Comparison of ENCODE assay signal across 16 cellular contexts in genomic region chrX:132837126-132837525, GRCh38.
DNase-seq lines count a peak whose midpoint lies in the region; ATAC-seq and TF ChIP-seq lines count a peak whose summit lies in the region.
"Had no signal": no experiment of that assay in that cellular context is flagged by ENCODE, and none has a peak within 500 bp of the region (broad histone marks: within the 10 kb centered on the region; RNA-seq: fewer than 3 reads in every experiment).

No MANE protein-coding gene starts in this region.

- H3K4me3 ChIP-seq in choroid plexus epithelial cell (ENCODE audit: low read depth, low read length), result no peak overlapping the region
- H3K4me3 ChIP-seq: ascending aorta, esophagus muscularis mucosa, spleen had no signal

- DNase-seq in AG08395 (ENCODE audit: low spot score) (peak; percentile 13), LHCN-M2 (ENCODE audit: low read depth) (peak; percentile 64), choroid plexus epithelial cell (ENCODE audit: low read depth) (peak; percentile 49), left kidney (ENCODE audit: low read depth, low spot score) (peak; percentile 7), NCI-H1436 treated with DMSO at 0.1 percent for 48 hours (lab: John Stamatoyannopoulos, UW) (no peak)
- DNase-seq: activated T-cell treated with anti-CD3 and anti-CD28 coated beads, Interleukin-2, amount 50 U/mL, for 24 hours; NCI-H1694 treated with DMSO at 0.1 percent for 48 hours; NCI-H82; spleen; trophoblast cell had no signal

- no peak for TF ChIP-seq CTCF in choroid plexus epithelial cell (conservative IDR thresholded peaks at IDR 0.05; ENCODE audit: low read depth, low read length)

- no peak for ATAC-seq in GM18861 (IDR thresholded peaks at IDR 0.05; ENCODE audit: unreplicated experiment)
- no peak for ATAC-seq in GM21717 (IDR thresholded peaks at IDR 0.05; ENCODE audit: unreplicated experiment)
- ATAC-seq in HG03521 (IDR thresholded peaks at IDR 0.05; ENCODE audit: unreplicated experiment), result no peak
- ATAC-seq: activated CD4-positive, CD25-positive, alpha-beta regulatory T cell treated with anti-CD3 and anti-CD28 coated beads, Interleukin-2, amount 50 U/mL, for 24 hours had no signal
